ENCODE assay signal across 8 cellular contexts in genomic region chr1:190296453-190296852, GRCh38.
"Had no signal": no experiment of that assay in that cellular context is flagged by ENCODE, and none has a peak within 500 bp of the region (broad histone marks: within the 10 kb centered on the region; RNA-seq: fewer than 3 reads in every experiment).

No MANE protein-coding gene starts in this region.

- H3K27ac ChIP-seq: HL-60 had no signal

- FAIRE-seq: H1, H54 had no signal

- H3K4me2 ChIP-seq: GM23338 had no signal

- H2AFZ ChIP-seq: GM23338 had no signal

- ATAC-seq: GM23338 had no signal

- H3K4me3 ChIP-seq: GM23338 had no signal

- DNase-seq: H9, HCEC 1CT, HFFc6, KG1 had no signal
